In genomic region chr1:22853651-22854185, GRCh38 we compare ENCODE assay signal across 31 cellular contexts.
"Had no signal": no experiment of that assay in that cellular context is flagged by ENCODE, and none has a peak within 500 bp of the region (broad histone marks: within the 10 kb centered on the region; RNA-seq: fewer than 3 reads in every experiment).

No MANE protein-coding gene starts in this region.

- H3K9me3 ChIP-seq: adrenal gland, ascending aorta, right atrium auricular region, tibial artery, upper lobe of right lung had no signal

- H3K27ac Mint-ChIP-seq: activated naive CD4-positive, alpha-beta T cell treated with anti-CD3 and anti-CD28 coated beads for 36 hours; activated naive CD8-positive, alpha-beta T cell treated with anti-CD3 and anti-CD28 coated beads for 36 hours; activated T-helper 1 cell treated with anti-CD3 and anti-CD28 coated beads, Interleukin-12 subunit alpha, Interleukin-12 subunit beta, Interleukin-2, Interleukin-4 antibody, amounts not matched to agents 30 ng/mL and 10 ng/mL and 1 ng/mL, durations not matched to agents 14 hours and 24 hours and 36 hours; immature natural killer cell; naive thymus-derived CD8-positive, alpha-beta T cell; stimulated activated naive CD8-positive, alpha-beta T cell treated with anti-CD3 and anti-CD28 coated beads, Interleukin-15, Interleukin-2, amounts not matched to agents 100 ng/mL and 50 ng/mL, for 24 hours had no signal

- H3K9ac ChIP-seq: parathyroid adenoma had no signal

- H3K79me2 ChIP-seq: parathyroid adenoma had no signal

- H3K27me3 Mint-ChIP-seq: brain had no signal

- DNase-seq: activated CD4-positive, alpha-beta T cell treated with anti-CD3 and anti-CD28 coated beads for 4 hours; activated CD4-positive, alpha-beta T cell treated with anti-CD3 and anti-CD28 coated beads, Interleukin-2, amount 50 U/mL, for 4 hours; activated CD8-positive, alpha-beta memory T cell treated with anti-CD3 and anti-CD28 coated beads for 24 hours; activated effector memory CD4-positive, alpha-beta T cell treated with anti-CD3 and anti-CD28 coated beads, Interleukin-2, amount 50 U/mL, for 16 hours; activated naive CD4-positive, alpha-beta T cell treated with anti-CD3 and anti-CD28 coated beads for 36 hours; activated naive CD8-positive, alpha-beta T cell treated with anti-CD3 and anti-CD28 coated beads for 36 hours; activated T-cell treated with anti-CD3 and anti-CD28 coated beads, Interleukin-2, amount 50 U/mL, for 1 hour; adrenal gland; foreskin fibroblast; head of caudate nucleus; hippocampal formation; immature natural killer cell; kidney; left colon; naive thymus-derived CD8-positive, alpha-beta T cell; occipital lobe; stimulated activated CD4-positive, alpha-beta T cell treated with anti-CD3 and anti-CD28 coated beads, Interleukin-1b, Interleukin-23, amount 100 ng/mL, for 48 hours; T-helper 9 cell; tibial artery; upper lobe of right lung had no signal

- H3K4me3 Mint-ChIP-seq: activated naive CD4-positive, alpha-beta T cell treated with anti-CD3 and anti-CD28 coated beads for 36 hours; activated naive CD8-positive, alpha-beta T cell treated with anti-CD3 and anti-CD28 coated beads for 36 hours; activated T-helper 1 cell treated with anti-CD3 and anti-CD28 coated beads, Interleukin-12 subunit alpha, Interleukin-12 subunit beta, Interleukin-2, Interleukin-4 antibody, amounts not matched to agents 30 ng/mL and 10 ng/mL and 1 ng/mL, durations not matched to agents 14 hours and 24 hours and 36 hours; brain; immature natural killer cell; naive thymus-derived CD8-positive, alpha-beta T cell; neural crest cell; stimulated activated naive CD8-positive, alpha-beta T cell treated with anti-CD3 and anti-CD28 coated beads, Interleukin-15, Interleukin-2, amounts not matched to agents 100 ng/mL and 50 ng/mL, for 24 hours had no signal

- H2AFZ ChIP-seq: parathyroid adenoma had no signal

- H3K4me2 ChIP-seq: smooth muscle cell had no signal

- H3K36me3 Mint-ChIP-seq: activated naive CD8-positive, alpha-beta T cell treated with anti-CD3 and anti-CD28 coated beads for 36 hours; naive thymus-derived CD8-positive, alpha-beta T cell had no signal

- ATAC-seq: left colon; naive thymus-derived CD8-positive, alpha-beta T cell; upper lobe of right lung had no signal

- H3K27me3 ChIP-seq: adrenal gland, ascending aorta, cardiac muscle cell, right atrium auricular region, upper lobe of right lung had no signal

- H3K9me3 Mint-ChIP-seq: activated naive CD4-positive, alpha-beta T cell treated with anti-CD3 and anti-CD28 coated beads for 36 hours; activated naive CD8-positive, alpha-beta T cell treated with anti-CD3 and anti-CD28 coated beads for 36 hours; activated T-helper 1 cell treated with anti-CD3 and anti-CD28 coated beads, Interleukin-12 subunit alpha, Interleukin-12 subunit beta, Interleukin-2, Interleukin-4 antibody, amounts not matched to agents 30 ng/mL and 10 ng/mL and 1 ng/mL, durations not matched to agents 14 hours and 24 hours and 36 hours; immature natural killer cell; naive thymus-derived CD8-positive, alpha-beta T cell; neural crest cell; stimulated activated naive CD8-positive, alpha-beta T cell treated with anti-CD3 and anti-CD28 coated beads, Interleukin-15, Interleukin-2, amounts not matched to agents 100 ng/mL and 50 ng/mL, for 24 hours had no signal

- H3K4me1 Mint-ChIP-seq: activated naive CD8-positive, alpha-beta T cell treated with anti-CD3 and anti-CD28 coated beads for 36 hours; immature natural killer cell had no signal

- H3K27ac ChIP-seq: adrenal gland, ascending aorta, cardiac muscle cell, coronary artery, parathyroid adenoma, right atrium auricular region, tibial artery, upper lobe of right lung, VCaP had no signal

- H3K4me3 ChIP-seq: adrenal gland, ascending aorta, cardiac muscle cell, coronary artery, right atrium auricular region, smooth muscle cell, tibial artery, upper lobe of right lung had no signal

- H3K4me1 ChIP-seq: adrenal gland, ascending aorta, parathyroid adenoma, right atrium auricular region, upper lobe of right lung had no signal
